ENCODE assay signal across 11 cellular contexts in genomic region chr4:87911252-87911774, GRCh38.
A peak's percentile ranks its signal among the peaks of the same experiment; 100 is the strongest.
DNase-seq lines count a peak whose midpoint lies in the region; ATAC-seq and TF ChIP-seq lines count a peak whose summit lies in the region.
"Had no signal": no experiment of that assay in that cellular context is flagged by ENCODE, and none has a peak within 500 bp of the region (broad histone marks: within the 10 kb centered on the region; RNA-seq: fewer than 3 reads in every experiment).

No MANE protein-coding gene starts in this region.

- no peak for ATAC-seq in HG03460 (IDR thresholded peaks at IDR 0.05; ENCODE audit: unreplicated experiment)
- no peak for ATAC-seq in HG03469 (IDR thresholded peaks at IDR 0.05; ENCODE audit: unreplicated experiment)

- H3K27ac Mint-ChIP-seq in mesothelial cell of epicardium = peak overlapping the region; percentile 74
- H3K27ac Mint-ChIP-seq: activated B cell treated with CpG ODN at 0.5 μM for 24 hours had no signal

- H3K9me3 ChIP-seq in cardiac muscle cell (ENCODE audit: low read depth) (no peaks in the 10 kb centered on the region), testis (no peaks in the 10 kb centered on the region)

- DNase-seq in cardiac muscle cell (ENCODE audit: low read depth in 1 of 2, low spot score in 1 of 2) (peak; percentile 5 to 6), cardiac septum (ENCODE audit: low spot score) (no peak), fibroblast of peridontal ligament (ENCODE audit: extremely low read depth) (peak; percentile 7), mesothelial cell of epicardium (ENCODE audit: low spot score in 2 of 2, unreplicated experiment in 2 of 2) (no peak), testis (no peak), T-helper 1 cell (no peak)
- DNase-seq: activated B cell treated with CpG ODN at 0.5 μM for 24 hours; activated T-cell treated with anti-CD3 and anti-CD28 coated beads, Interleukin-2, amount 50 U/mL, for 48 hours; NCI-H2081 treated with DMSO at 0.1 percent for 48 hours had no signal

- H3K9me3 Mint-ChIP-seq in mesothelial cell of epicardium = no peaks in the 10 kb centered on the region
- H3K9me3 Mint-ChIP-seq: activated B cell treated with CpG ODN at 0.5 μM for 24 hours had no signal

- no peak overlapping the region for H3K4me3 ChIP-seq in cardiac muscle cell
- H3K4me3 ChIP-seq in testis = no peak overlapping the region

- H3K27ac ChIP-seq in cardiac muscle cell (peak overlapping the region; percentile 43), testis (no peak overlapping the region)

- intact Hi-C loops in cardiac septum (cut with DNase I) = no loop called here
- intact Hi-C loops in testis (cut with DNase I; ENCODE audit: low total_unique reads) = no loop called here

- TF ChIP-seq CTCF in cardiac muscle cell (IDR thresholded peaks at IDR 0.05; ENCODE audit: low read depth, low read length) (no peak), mesothelial cell of epicardium (IDR thresholded peaks at IDR 0.05; ENCODE audit: unreplicated experiment) (no peak), testis (IDR thresholded peaks at IDR 0.05) (no peak)

- H3K27me3 ChIP-seq in cardiac muscle cell = no peaks in the 10 kb centered on the region
- no peaks in the 10 kb centered on the region for H3K27me3 ChIP-seq in testis

- no peak for TF ChIP-seq POLR2A in testis (IDR thresholded peaks at IDR 0.05)

- H3K4me3 Mint-ChIP-seq in mesothelial cell of epicardium = no peak overlapping the region
- H3K4me3 Mint-ChIP-seq: activated B cell treated with CpG ODN at 0.5 μM for 24 hours had no signal

- 33 to 36% methylated on average over 4 of the region's 4 CpGs for WGBS in testis, 2 donors

- peaks cover 1% of the 10 kb centered on the region for H3K36me3 Mint-ChIP-seq in mesothelial cell of epicardium

- H3K4me1 ChIP-seq in cardiac muscle cell (ENCODE audit: low read depth) (peaks cover 7% of the 10 kb centered on the region), testis (peaks cover 3% of the 10 kb centered on the region)

- no peaks in the 10 kb centered on the region for H3K36me3 ChIP-seq in cardiac muscle cell
- H3K36me3 ChIP-seq in testis (ENCODE audit: low read depth, missing control alignments) = no peaks in the 10 kb centered on the region

- peaks cover 53% of the 10 kb centered on the region for H3K4me1 Mint-ChIP-seq in mesothelial cell of epicardium
- H3K4me1 Mint-ChIP-seq: activated B cell treated with CpG ODN at 0.5 μM for 24 hours had no signal

- no peaks in the 10 kb centered on the region for H3K27me3 Mint-ChIP-seq in mesothelial cell of epicardium (ENCODE audit: low read depth)

Comparison
In these comparisons a context has a peak if more than half of its experiments do, and no peak if none do; other contexts are left out.
1. DNase-seq: peak in cardiac muscle cell (2 of 2) and fibroblast of peridontal ligament (single experiment); none in cardiac septum (single experiment), mesothelial cell of epicardium (0 of 2), testis (single experiment) and T-helper 1 cell (0 of 5).